1 cellular context compared by ENCODE assay signal in the genomic region with DNA sequence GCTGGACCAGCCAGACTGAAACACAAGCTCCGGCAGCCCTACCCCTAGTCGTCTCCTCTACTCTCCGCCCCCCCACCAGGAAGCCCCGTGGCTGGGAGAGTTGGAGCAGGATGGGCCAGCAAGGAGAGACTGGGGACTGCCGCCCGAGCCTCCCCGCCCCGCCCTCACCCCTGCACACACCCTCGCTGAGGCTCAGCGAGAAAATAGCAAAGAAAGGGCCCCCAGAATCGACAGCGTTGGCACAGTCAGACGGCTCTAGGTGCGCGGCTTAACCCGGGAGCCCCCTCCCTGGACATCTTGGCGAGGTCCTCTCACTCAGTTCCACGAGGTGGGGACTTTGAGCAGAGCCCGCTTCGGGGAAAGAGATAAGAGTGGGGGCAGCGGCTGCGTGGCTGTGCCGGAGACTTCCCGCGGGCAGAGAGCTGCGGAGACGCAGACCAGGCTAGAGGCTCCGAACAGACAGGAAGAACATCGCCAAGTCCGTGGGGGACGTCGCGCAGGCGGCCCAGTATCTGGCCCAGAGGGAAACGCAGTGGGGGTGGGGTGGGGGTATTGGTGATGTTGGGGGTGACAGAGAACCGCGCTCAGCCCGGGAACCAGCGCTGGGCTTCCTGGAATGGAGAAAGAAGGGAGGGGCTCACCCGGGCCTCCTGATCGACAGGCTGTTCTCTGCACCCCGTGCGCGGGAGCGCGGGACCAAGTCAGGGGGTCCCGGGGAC.
TF ChIP-seq lines count a peak whose summit lies in the region.

No MANE protein-coding gene starts in this region.

TF ChIP-seq in K562, 482 proteins besides CTCF, POLR2A, EP300 and RAD21 (continued from another document and continues in another):
- no peak for TF ChIP-seq ETS2 (tag; IDR thresholded peaks at IDR 0.05; ENCODE audit: borderline replicate concordance, poor library complexity, severe bottlenecking)
- TF ChIP-seq TAF1 (IDR thresholded peaks at IDR 0.05; ENCODE audit: control insufficient read depth, extremely low read depth, insufficient read depth, low read length, severe bottlenecking): peak; percentile 27
- no peak for TF ChIP-seq BHLHE40 (IDR thresholded peaks at IDR 0.05; ENCODE audit: low read length)
- TF ChIP-seq, protein P1, sequence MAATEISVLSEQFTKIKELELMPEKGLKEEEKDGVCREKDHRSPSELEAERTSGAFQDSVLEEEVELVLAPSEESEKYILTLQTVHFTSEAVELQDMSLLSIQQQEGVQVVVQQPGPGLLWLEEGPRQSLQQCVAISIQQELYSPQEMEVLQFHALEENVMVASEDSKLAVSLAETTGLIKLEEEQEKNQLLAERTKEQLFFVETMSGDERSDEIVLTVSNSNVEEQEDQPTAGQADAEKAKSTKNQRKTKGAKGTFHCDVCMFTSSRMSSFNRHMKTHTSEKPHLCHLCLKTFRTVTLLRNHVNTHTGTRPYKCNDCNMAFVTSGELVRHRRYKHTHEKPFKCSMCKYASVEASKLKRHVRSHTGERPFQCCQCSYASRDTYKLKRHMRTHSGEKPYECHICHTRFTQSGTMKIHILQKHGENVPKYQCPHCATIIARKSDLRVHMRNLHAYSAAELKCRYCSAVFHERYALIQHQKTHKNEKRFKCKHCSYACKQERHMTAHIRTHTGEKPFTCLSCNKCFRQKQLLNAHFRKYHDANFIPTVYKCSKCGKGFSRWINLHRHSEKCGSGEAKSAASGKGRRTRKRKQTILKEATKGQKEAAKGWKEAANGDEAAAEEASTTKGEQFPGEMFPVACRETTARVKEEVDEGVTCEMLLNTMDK (IDR thresholded peaks at IDR 0.05; ENCODE audit: borderline replicate concordance, insufficient read depth, low read depth, low read length, poor library complexity, severe bottlenecking): no peak
- TF ChIP-seq ZNF175 (CRISPR knock-in tag; IDR thresholded peaks at IDR 0.05; ENCODE audit: low read depth): no peak
- no peak for TF ChIP-seq HLTF (IDR thresholded peaks at IDR 0.05)
- no peak for TF ChIP-seq HDAC6 (IDR thresholded peaks at IDR 0.05; ENCODE audit: low read depth, low read length)
- peak in 1 of 2 experiments; percentile 52; a peak in 1 of 4 replicates for TF ChIP-seq TRIM24 (IDR thresholded peaks at IDR 0.05)
- 0 out of 2 replicates have a peak, but pooled peaks have one; percentile 25 for TF ChIP-seq ZNF217 (CRISPR knock-in tag; IDR thresholded peaks at IDR 0.05)
- no peak for TF ChIP-seq DMBX1 (CRISPR knock-in tag; IDR thresholded peaks at IDR 0.05; ENCODE audit: borderline replicate concordance)
- no peak for TF ChIP-seq KAT7 (CRISPR knock-in tag; IDR thresholded peaks at IDR 0.05; ENCODE audit: borderline replicate concordance)
- TF ChIP-seq NFXL1 (CRISPR knock-in tag; IDR thresholded peaks at IDR 0.05): no peak
- no peak for TF ChIP-seq CHD4 (IDR thresholded peaks at IDR 0.05; ENCODE audit: insufficient read depth, insufficient replicate concordance, low read depth, low read length, poor library complexity, severe bottlenecking)
- TF ChIP-seq CXXC5 (CRISPR knock-in tag; IDR thresholded peaks at IDR 0.05): peak; percentile 71
- no peak for TF ChIP-seq U2AF1 (optimal IDR thresholded peaks at IDR 0.05; ENCODE audit: low read depth, low read length)
- TF ChIP-seq POLR2AphosphoS2 (IDR thresholded peaks at IDR 0.05; ENCODE audit: low read length): no peak
- TF ChIP-seq, protein P2, sequence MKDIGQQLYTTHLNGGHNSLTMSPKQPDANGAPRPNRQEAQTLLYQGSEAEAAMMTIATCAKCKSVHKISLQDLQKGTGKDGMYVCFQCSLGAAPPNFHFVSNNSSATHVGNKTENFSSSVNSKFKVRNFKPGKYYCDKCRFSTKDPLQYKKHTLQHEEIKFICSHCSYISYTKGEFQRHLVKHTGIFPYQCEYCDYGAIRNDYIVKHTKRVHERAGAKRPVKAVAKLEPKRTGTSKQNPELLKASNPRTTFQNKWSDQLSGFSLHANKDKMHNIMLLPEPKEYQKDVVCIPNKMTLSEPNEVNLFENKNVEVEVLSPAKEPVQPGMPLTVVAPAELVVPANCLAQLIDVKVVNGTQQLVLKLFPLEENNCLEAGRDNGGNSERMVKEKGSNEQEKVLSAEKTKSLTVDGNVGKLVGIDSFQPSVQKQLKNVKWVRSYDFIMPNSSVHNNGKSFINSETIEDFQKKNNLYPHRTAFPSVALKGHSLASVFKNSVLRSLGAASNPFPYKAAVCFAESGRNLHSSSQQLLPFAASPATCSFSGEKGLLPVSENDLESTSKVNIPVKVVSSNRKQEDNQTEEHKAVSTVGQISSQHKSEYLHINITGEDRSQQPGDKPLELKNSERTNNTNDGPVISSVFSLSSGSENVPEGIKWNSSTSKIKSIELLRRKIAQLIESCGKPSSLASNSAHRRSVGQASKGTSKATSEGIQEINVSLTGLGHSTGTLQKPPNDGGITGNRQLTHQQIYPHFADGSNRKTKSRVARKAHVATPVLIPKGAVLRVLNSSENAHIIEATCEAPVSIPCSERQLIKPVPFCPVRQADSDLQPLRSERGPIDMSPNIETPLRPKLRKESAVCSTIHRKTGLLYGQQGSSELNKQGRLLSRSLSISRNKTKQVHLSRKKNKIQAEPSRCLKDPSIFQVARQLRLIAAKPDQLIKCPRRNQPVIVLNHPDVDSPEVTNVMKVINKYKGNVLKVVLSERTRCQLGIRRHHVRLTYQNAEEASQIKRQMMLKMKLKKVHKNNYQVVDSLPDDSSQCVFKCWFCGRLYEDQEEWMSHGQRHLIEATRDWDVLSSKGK (CRISPR knock-in tag; IDR thresholded peaks at IDR 0.05): no peak
- peak; percentile 51 for TF ChIP-seq SMARCA4 (IDR thresholded peaks at IDR 0.05)
- TF ChIP-seq FUS (optimal IDR thresholded peaks at IDR 0.05; ENCODE audit: low read depth, low read length): no peak
- TF ChIP-seq, protein P3, sequence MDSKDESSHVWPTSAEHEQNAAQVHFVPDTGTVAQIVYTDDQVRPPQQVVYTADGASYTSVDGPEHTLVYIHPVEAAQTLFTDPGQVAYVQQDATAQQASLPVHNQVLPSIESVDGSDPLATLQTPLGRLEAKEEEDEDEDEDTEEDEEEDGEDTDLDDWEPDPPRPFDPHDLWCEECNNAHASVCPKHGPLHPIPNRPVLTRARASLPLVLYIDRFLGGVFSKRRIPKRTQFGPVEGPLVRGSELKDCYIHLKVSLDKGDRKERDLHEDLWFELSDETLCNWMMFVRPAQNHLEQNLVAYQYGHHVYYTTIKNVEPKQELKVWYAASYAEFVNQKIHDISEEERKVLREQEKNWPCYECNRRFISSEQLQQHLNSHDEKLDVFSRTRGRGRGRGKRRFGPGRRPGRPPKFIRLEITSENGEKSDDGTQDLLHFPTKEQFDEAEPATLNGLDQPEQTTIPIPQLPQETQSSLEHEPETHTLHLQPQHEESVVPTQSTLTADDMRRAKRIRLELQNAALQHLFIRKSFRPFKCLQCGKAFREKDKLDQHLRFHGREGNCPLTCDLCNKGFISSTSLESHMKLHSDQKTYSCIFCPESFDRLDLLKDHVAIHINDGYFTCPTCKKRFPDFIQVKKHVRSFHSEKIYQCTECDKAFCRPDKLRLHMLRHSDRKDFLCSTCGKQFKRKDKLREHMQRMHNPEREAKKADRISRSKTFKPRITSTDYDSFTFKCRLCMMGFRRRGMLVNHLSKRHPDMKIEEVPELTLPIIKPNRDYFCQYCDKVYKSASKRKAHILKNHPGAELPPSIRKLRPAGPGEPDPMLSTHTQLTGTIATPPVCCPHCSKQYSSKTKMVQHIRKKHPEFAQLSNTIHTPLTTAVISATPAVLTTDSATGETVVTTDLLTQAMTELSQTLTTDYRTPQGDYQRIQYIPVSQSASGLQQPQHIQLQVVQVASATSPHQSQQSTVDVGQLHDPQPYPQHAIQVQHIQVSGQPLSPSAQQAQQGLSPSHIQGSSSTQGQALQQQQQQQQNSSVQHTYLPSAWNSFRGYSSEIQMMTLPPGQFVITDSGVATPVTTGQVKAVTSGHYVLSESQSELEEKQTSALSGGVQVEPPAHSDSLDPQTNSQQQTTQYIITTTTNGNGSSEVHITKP (IDR thresholded peaks at IDR 0.05; ENCODE audit: partially characterized antibody): no peak
- TF ChIP-seq PCBP1 (IDR thresholded peaks at IDR 0.05; ENCODE audit: low read depth, low read length, poor library complexity, severe bottlenecking): peak; percentile 80
- no peak for TF ChIP-seq ZNF695 (CRISPR knock-in tag; IDR thresholded peaks at IDR 0.05)
- TF ChIP-seq, protein P4, sequence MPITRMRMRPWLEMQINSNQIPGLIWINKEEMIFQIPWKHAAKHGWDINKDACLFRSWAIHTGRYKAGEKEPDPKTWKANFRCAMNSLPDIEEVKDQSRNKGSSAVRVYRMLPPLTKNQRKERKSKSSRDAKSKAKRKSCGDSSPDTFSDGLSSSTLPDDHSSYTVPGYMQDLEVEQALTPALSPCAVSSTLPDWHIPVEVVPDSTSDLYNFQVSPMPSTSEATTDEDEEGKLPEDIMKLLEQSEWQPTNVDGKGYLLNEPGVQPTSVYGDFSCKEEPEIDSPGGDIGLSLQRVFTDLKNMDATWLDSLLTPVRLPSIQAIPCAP (CRISPR knock-in tag; IDR thresholded peaks at IDR 0.05; ENCODE audit: borderline replicate concordance): no peak
- TF ChIP-seq, protein P5, sequence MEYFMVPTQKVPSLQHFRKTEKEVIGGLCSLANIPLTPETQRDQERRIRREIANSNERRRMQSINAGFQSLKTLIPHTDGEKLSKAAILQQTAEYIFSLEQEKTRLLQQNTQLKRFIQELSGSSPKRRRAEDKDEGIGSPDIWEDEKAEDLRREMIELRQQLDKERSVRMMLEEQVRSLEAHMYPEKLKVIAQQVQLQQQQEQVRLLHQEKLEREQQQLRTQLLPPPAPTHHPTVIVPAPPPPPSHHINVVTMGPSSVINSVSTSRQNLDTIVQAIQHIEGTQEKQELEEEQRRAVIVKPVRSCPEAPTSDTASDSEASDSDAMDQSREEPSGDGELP (CRISPR knock-in tag; IDR thresholded peaks at IDR 0.05; ENCODE audit: borderline replicate concordance): no peak; the same call in 1 of the 2 replicates
- TF ChIP-seq, protein P6, sequence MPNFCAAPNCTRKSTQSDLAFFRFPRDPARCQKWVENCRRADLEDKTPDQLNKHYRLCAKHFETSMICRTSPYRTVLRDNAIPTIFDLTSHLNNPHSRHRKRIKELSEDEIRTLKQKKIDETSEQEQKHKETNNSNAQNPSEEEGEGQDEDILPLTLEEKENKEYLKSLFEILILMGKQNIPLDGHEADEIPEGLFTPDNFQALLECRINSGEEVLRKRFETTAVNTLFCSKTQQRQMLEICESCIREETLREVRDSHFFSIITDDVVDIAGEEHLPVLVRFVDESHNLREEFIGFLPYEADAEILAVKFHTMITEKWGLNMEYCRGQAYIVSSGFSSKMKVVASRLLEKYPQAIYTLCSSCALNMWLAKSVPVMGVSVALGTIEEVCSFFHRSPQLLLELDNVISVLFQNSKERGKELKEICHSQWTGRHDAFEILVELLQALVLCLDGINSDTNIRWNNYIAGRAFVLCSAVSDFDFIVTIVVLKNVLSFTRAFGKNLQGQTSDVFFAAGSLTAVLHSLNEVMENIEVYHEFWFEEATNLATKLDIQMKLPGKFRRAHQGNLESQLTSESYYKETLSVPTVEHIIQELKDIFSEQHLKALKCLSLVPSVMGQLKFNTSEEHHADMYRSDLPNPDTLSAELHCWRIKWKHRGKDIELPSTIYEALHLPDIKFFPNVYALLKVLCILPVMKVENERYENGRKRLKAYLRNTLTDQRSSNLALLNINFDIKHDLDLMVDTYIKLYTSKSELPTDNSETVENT (CRISPR knock-in tag; IDR thresholded peaks at IDR 0.05): no peak
- TF ChIP-seq, protein P7, sequence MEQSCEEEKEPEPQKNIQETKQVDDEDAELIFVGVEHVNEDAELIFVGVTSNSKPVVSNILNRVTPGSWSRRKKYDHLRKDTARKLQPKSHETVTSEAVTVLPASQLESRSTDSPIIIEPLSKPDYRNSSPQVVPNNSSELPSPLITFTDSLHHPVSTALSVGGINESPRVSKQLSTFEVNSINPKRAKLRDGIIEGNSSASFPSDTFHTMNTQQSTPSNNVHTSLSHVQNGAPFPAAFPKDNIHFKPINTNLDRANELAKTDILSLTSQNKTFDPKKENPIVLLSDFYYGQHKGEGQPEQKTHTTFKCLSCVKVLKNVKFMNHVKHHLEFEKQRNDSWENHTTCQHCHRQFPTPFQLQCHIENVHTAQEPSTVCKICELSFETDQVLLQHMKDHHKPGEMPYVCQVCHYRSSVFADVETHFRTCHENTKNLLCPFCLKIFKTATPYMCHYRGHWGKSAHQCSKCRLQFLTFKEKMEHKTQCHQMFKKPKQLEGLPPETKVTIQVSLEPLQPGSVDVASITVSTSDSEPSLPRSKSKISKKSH (CRISPR knock-in tag; IDR thresholded peaks at IDR 0.05): no peak
- TF ChIP-seq, protein P8, sequence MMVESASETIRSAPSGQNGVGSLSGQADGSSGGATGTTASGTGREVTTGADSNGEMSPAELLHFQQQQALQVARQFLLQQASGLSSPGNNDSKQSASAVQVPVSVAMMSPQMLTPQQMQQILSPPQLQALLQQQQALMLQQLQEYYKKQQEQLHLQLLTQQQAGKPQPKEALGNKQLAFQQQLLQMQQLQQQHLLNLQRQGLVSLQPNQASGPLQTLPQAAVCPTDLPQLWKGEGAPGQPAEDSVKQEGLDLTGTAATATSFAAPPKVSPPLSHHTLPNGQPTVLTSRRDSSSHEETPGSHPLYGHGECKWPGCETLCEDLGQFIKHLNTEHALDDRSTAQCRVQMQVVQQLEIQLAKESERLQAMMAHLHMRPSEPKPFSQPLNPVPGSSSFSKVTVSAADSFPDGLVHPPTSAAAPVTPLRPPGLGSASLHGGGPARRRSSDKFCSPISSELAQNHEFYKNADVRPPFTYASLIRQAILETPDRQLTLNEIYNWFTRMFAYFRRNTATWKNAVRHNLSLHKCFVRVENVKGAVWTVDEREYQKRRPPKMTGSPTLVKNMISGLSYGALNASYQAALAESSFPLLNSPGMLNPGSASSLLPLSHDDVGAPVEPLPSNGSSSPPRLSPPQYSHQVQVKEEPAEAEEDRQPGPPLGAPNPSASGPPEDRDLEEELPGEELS (CRISPR knock-in tag; IDR thresholded peaks at IDR 0.05; ENCODE audit: borderline replicate concordance): no peak
- peak; percentile 59 for TF ChIP-seq DPF2 (IDR thresholded peaks at IDR 0.05)
- TF ChIP-seq CREB1 (IDR thresholded peaks at IDR 0.05): no peak
- no peak for TF ChIP-seq CREB1 (CRISPR knock-in tag; IDR thresholded peaks at IDR 0.05)
- TF ChIP-seq SMAD1 (IDR thresholded peaks at IDR 0.05; ENCODE audit: low read depth, low read length, partially characterized antibody): no peak
- TF ChIP-seq, protein P9, sequence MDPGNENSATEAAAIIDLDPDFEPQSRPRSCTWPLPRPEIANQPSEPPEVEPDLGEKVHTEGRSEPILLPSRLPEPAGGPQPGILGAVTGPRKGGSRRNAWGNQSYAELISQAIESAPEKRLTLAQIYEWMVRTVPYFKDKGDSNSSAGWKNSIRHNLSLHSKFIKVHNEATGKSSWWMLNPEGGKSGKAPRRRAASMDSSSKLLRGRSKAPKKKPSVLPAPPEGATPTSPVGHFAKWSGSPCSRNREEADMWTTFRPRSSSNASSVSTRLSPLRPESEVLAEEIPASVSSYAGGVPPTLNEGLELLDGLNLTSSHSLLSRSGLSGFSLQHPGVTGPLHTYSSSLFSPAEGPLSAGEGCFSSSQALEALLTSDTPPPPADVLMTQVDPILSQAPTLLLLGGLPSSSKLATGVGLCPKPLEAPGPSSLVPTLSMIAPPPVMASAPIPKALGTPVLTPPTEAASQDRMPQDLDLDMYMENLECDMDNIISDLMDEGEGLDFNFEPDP (CRISPR knock-in tag; IDR thresholded peaks at IDR 0.05): no peak
- TF ChIP-seq, protein P10, sequence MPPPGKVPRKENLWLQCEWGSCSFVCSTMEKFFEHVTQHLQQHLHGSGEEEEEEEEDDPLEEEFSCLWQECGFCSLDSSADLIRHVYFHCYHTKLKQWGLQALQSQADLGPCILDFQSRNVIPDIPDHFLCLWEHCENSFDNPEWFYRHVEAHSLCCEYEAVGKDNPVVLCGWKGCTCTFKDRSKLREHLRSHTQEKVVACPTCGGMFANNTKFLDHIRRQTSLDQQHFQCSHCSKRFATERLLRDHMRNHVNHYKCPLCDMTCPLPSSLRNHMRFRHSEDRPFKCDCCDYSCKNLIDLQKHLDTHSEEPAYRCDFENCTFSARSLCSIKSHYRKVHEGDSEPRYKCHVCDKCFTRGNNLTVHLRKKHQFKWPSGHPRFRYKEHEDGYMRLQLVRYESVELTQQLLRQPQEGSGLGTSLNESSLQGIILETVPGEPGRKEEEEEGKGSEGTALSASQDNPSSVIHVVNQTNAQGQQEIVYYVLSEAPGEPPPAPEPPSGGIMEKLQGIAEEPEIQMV (tag; conservative IDR thresholded peaks at IDR 0.05; ENCODE audit: low read depth): no peak
- TF ChIP-seq NRF1 (conservative IDR thresholded peaks at IDR 0.05 in 1 of 2, IDR thresholded peaks at IDR 0.05 in 1 of 2): peak; percentile 51 to 55
